Comparison of ENCODE assay signal across 21 cellular contexts in the genomic region with DNA sequence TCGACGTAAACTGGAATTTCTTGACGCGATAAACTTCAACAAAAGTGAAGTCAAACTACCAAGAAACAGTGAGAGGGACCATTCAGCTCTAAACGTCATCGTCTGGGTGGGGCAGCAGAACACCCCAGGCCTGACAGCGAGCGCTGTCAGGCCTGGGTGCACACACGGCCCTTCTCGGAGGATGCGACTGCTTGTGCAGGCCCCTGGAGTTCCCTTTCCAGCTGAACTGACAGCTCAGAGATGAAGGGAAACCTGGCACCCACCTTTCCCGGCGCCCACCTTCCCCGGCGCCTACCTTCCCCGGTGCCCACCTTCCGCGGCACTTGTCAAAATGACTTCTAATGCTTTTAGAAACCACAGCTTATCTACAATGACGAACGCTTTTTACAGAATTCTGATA. TPM values are rescaled to one million over a fixed set of nuclear protein-coding genes. Genes with fewer than 3 reads are reported as not detected.
A peak's percentile ranks its signal among the peaks of the same experiment; 100 is the strongest.
DNase-seq lines count a peak whose midpoint lies in the region; ATAC-seq and TF ChIP-seq lines count a peak whose summit lies in the region.
"Had no signal": no experiment of that assay in that cellular context is flagged by ENCODE, and none has a peak within 500 bp of the region (broad histone marks: within the 10 kb centered on the region; RNA-seq: fewer than 3 reads in every experiment).

No MANE protein-coding gene starts in this region.

- H3K27me3 Mint-ChIP-seq in chondrocyte (ENCODE audit: low read depth): no peaks in the 10 kb centered on the region
- H3K27me3 Mint-ChIP-seq: CD4-positive, alpha-beta T cell; CD8-positive, alpha-beta memory T cell had no signal

- H3K36me3 ChIP-seq in heart right ventricle (peaks cover under 1 to 100% (median 55%) of the 10 kb centered on the region in 9 donors), BLaER1 (peaks cover 91% of the 10 kb centered on the region), gastrocnemius medialis (peaks cover 0 to 87% of the 10 kb centered on the region in 2 donors)

- H3K4me3 Mint-ChIP-seq in chondrocyte (ENCODE audit: unreplicated experiment): no peak overlapping the region
- H3K4me3 Mint-ChIP-seq: CD14-positive monocyte; CD4-positive, alpha-beta T cell; CD8-positive, alpha-beta memory T cell; H9 had no signal

- H3K4me3 ChIP-seq in heart right ventricle (no peak overlapping the region), BLaER1 (no peak overlapping the region), gastrocnemius medialis (no peak overlapping the region)
- H3K4me3 ChIP-seq: A549, GM12878, GM23248 had no signal

- TF ChIP-seq POLR2A in gastrocnemius medialis (IDR thresholded peaks at IDR 0.05): no peak

- peaks cover 27% of the 10 kb centered on the region for H3K36me3 Mint-ChIP-seq in chondrocyte (ENCODE audit: low read depth)

- intact Hi-C loops in Right ventricle myocardium inferior (cut with DNase I): no loop called here
- intact Hi-C loops in heart right ventricle (cut with DNase I): loop anchor here in 1 of 10 donors (5.0 kb wide), 1 partner anchor 37 kb away; no protein-coding TSS in a partner anchor
- intact Hi-C loops in gastrocnemius medialis (cut with DNase I; ENCODE audit: low total_unique reads): no loop called here

- in situ Hi-C loops in gastrocnemius medialis (cut with MboI; ENCODE audit: low sequenced_read_pairs in 4 of 4): loop anchor here in 1 of 4 donors (25.0 kb wide), 1 partner anchor 128 kb away; no protein-coding TSS in a partner anchor

- H3K27ac Mint-ChIP-seq in chondrocyte (ENCODE audit: unreplicated experiment): no peak overlapping the region
- H3K27ac Mint-ChIP-seq: H9 had no signal

- H3K9me3 Mint-ChIP-seq in chondrocyte (ENCODE audit: low read depth): no peaks in the 10 kb centered on the region
- H3K9me3 Mint-ChIP-seq: CD4-positive, alpha-beta T cell; CD8-positive, alpha-beta memory T cell; H9 had no signal

- H3K4me1 Mint-ChIP-seq in chondrocyte (ENCODE audit: low read depth): no peaks in the 10 kb centered on the region

- H3K27ac ChIP-seq in heart right ventricle (peak overlapping the region in 4 of 10 donors; percentile 64 to 86 (median 78)), BLaER1 (no peak overlapping the region), gastrocnemius medialis (peak overlapping the region in 3 of 4 donors; percentile 49 to 66 (median 51))
- H3K27ac ChIP-seq: A549, GM23248 had no signal

- H4K20me1 ChIP-seq in BLaER1: peaks cover 99% of the 10 kb centered on the region

- WGBS in heart right ventricle, 2 donors: 92 to 93% methylated on average over 20 of the region's 20 CpGs

- peaks cover 22 to 49% (median 41%) of the 10 kb centered on the region in 9 donors for H3K4me1 ChIP-seq in heart right ventricle
- peaks cover 73% of the 10 kb centered on the region for H3K4me1 ChIP-seq in BLaER1
- no peaks in the 10 kb centered on the region for H3K4me1 ChIP-seq in gastrocnemius medialis
- H3K4me1 ChIP-seq: A549 had no signal

- H3K9me3 ChIP-seq in heart right ventricle (no peaks in the 10 kb centered on the region), BLaER1 (no peaks in the 10 kb centered on the region), gastrocnemius medialis (no peaks in the 10 kb centered on the region)
- H3K9me3 ChIP-seq: A549 had no signal

- H3K27me3 ChIP-seq in heart right ventricle: no peaks in the 10 kb centered on the region
- H3K27me3 ChIP-seq in BLaER1: no peaks in the 10 kb centered on the region
- H3K27me3 ChIP-seq in gastrocnemius medialis: no peaks in the 10 kb centered on the region

- TF ChIP-seq CTCF in heart right ventricle (IDR thresholded peaks at IDR 0.05) (no peak), chondrocyte (IDR thresholded peaks at IDR 0.05) (no peak), gastrocnemius medialis (IDR thresholded peaks at IDR 0.05 in 4 of 5, conservative IDR thresholded peaks at IDR 0.05 in 1 of 5) (no peak)

- DNase-seq in Right ventricle myocardium inferior (ENCODE audit: missing footprints) (peak; percentile 2), heart right ventricle (no peak), chondrocyte (ENCODE audit: low spot score) (peak; percentile 59), gastrocnemius medialis (no peak), GOT3 (lab: John Stamatoyannopoulos, UW) (no peak)
- DNase-seq in stimulated activated CD4-positive, alpha-beta T cell treated with anti-CD3 and anti-CD28 coated beads, Interleukin-12 subunit alpha, Interleukin-12 subunit beta, amount 100 ng/mL, for 4 hours: no peak
- DNase-seq: 8988T; ACHN; CD4-positive, alpha-beta T cell; CD8-positive, alpha-beta memory T cell; DMS 273 treated with DMSO at 0.1 percent for 48 hours; DMS79; EL; GDM1; GM23248; H9 had no signal

- H3K9ac ChIP-seq in BLaER1: no peak overlapping the region
- H3K9ac ChIP-seq: GM23248 had no signal

- ATAC-seq in Right ventricle myocardium inferior (no peak), heart right ventricle (no peak), gastrocnemius medialis (no peak)
- ATAC-seq: A549, GM12878, HCT116 had no signal

- peak overlapping the region; percentile 87 for H3K4me2 ChIP-seq in BLaER1
- H3K4me2 ChIP-seq: A549 had no signal

RNA-seq across cellular contexts. Expression of a gene that starts 47.9 kb away (rescaled TPM):
- total RNA-seq in Right ventricle myocardium inferior: 71.6 TPM
- total RNA-seq in heart right ventricle: 10 to 100 TPM; 50.9 to 97.0 (median 74.2) TPM
- polyA plus RNA-seq in heart right ventricle: 10 to 100 TPM; 21.5 to 55.3 TPM
- 28.8 to 31.8 TPM (median 29.2 TPM) in 3 replicates for total RNA-seq in chondrocyte
- total RNA-seq in gastrocnemius medialis: 10 to 100 TPM; 32.7 to 38.7 (median 34.8) TPM

Comparison
In these comparisons a context has a peak if more than half of its experiments do, and no peak if none do; other contexts are left out.
1. DNase-seq: peak in Right ventricle myocardium inferior (single experiment) and chondrocyte (single experiment); none in heart right ventricle (0 of 2), gastrocnemius medialis (0 of 2), GOT3 (single experiment) and stimulated activated CD4-positive, alpha-beta T cell treated with anti-CD3 and anti-CD28 coated beads, Interleukin-12 subunit alpha, Interleukin-12 subunit beta, amount 100 ng/mL, for 4 hours (single experiment).